Comparison of ENCODE assay signal across 28 cellular contexts in genomic region chr7:776992-777520, GRCh38.
"Had no signal": no experiment of that assay in that cellular context is flagged by ENCODE, and none has a peak within 500 bp of the region (broad histone marks: within the 10 kb centered on the region; RNA-seq: fewer than 3 reads in every experiment).

No MANE protein-coding gene starts in this region.

- H3K27me3 ChIP-seq: hepatocyte, sigmoid colon, stomach, suprapubic skin, tibial nerve, uterus had no signal

- H3K36me3 Mint-ChIP-seq: natural killer cell had no signal

- H2AFZ ChIP-seq: hepatocyte had no signal

- H3K27ac Mint-ChIP-seq: activated B cell treated with CpG ODN at 0.5 μM for 24 hours; activated naive CD8-positive, alpha-beta T cell treated with anti-CD3 and anti-CD28 coated beads for 36 hours; dendritic cell treated with granulocyte-macrophage colony-stimulating factor and Interleukin-4, amounts not matched to agents 40 ng/mL and 50 ng/mL, for 4 days; natural killer cell; progenitor cell of endocrine pancreas; stimulated activated memory B cell treated with anti-CD40 and anti-IgM and Interleukin-4, amounts not matched to agents 10 μg/mL and 1 μg/mL and 100 μg/mL, for 72 hours had no signal

- DNase-seq: activated B cell treated with CpG ODN at 0.5 μM for 24 hours; activated CD4-positive, alpha-beta T cell treated with anti-CD3 and anti-CD28 coated beads for 4 hours; activated CD4-positive, alpha-beta T cell treated with anti-CD3 and anti-CD28 coated beads, Interleukin-2, amount 50 U/mL, for 48 hours; activated CD8-positive, alpha-beta memory T cell treated with anti-CD3 and anti-CD28 coated beads, Interleukin-2, amount 50 U/mL, for 48 hours; activated naive CD4-positive, alpha-beta T cell treated with Interleukin-2 at 50 U/mL for 16 hours; activated naive CD8-positive, alpha-beta T cell treated with anti-CD3 and anti-CD28 coated beads for 36 hours; activated T-cell treated with anti-CD3 and anti-CD28 coated beads, Interleukin-2, amount 50 U/mL, for 4 hours; caudate nucleus; effector memory CD4-positive, alpha-beta T cell; glutamatergic neuron; left ventricle myocardium superior; mammary epithelial cell; midbrain; natural killer cell; retina; sigmoid colon; stimulated activated CD4-positive, alpha-beta T cell treated with anti-CD3 and anti-CD28 coated beads, Interleukin-15, amount 100 ng/mL, for 24 hours; stomach; T-helper 9 cell; uterus had no signal

- H3K27me3 Mint-ChIP-seq: activated B cell treated with CpG ODN at 0.5 μM for 24 hours; activated naive CD8-positive, alpha-beta T cell treated with anti-CD3 and anti-CD28 coated beads for 36 hours; dendritic cell treated with granulocyte-macrophage colony-stimulating factor and Interleukin-4, amounts not matched to agents 40 ng/mL and 50 ng/mL, for 4 days; progenitor cell of endocrine pancreas; stimulated activated memory B cell treated with anti-CD40 and anti-IgM and Interleukin-4, amounts not matched to agents 10 μg/mL and 1 μg/mL and 100 μg/mL, for 72 hours had no signal

- H3K9me3 Mint-ChIP-seq: activated B cell treated with CpG ODN at 0.5 μM for 24 hours; activated naive CD8-positive, alpha-beta T cell treated with anti-CD3 and anti-CD28 coated beads for 36 hours; activated T-cell treated with anti-CD3 and anti-CD28 coated beads, Interleukin-2, amount 50 U/mL, for 4 hours; natural killer cell; stimulated activated memory B cell treated with anti-CD40 and anti-IgM and Interleukin-4, amounts not matched to agents 10 μg/mL and 1 μg/mL and 100 μg/mL, for 72 hours had no signal

- H3K4me1 Mint-ChIP-seq: activated B cell treated with CpG ODN at 0.5 μM for 24 hours; activated naive CD8-positive, alpha-beta T cell treated with anti-CD3 and anti-CD28 coated beads for 36 hours; natural killer cell; stimulated activated memory B cell treated with anti-CD40 and anti-IgM and Interleukin-4, amounts not matched to agents 10 μg/mL and 1 μg/mL and 100 μg/mL, for 72 hours had no signal

- ATAC-seq: activated T-cell treated with anti-CD3 and anti-CD28 coated beads, Interleukin-2, amount 50 U/mL, for 4 hours; esophagus mucosa; left ventricle myocardium superior; natural killer cell; stimulated activated memory B cell treated with anti-CD40 and anti-IgM and Interleukin-4, amounts not matched to agents 10 μg/mL and 1 μg/mL and 100 μg/mL, for 72 hours had no signal

- H3K9me3 ChIP-seq: sigmoid colon, stomach, suprapubic skin, tibial nerve, uterus had no signal

- H3K36me3 ChIP-seq: uterus had no signal

- H3K4me3 Mint-ChIP-seq: activated B cell treated with CpG ODN at 0.5 μM for 24 hours; activated naive CD8-positive, alpha-beta T cell treated with anti-CD3 and anti-CD28 coated beads for 36 hours; activated T-cell treated with anti-CD3 and anti-CD28 coated beads, Interleukin-2, amount 50 U/mL, for 4 hours; dendritic cell treated with granulocyte-macrophage colony-stimulating factor and Interleukin-4, amounts not matched to agents 40 ng/mL and 50 ng/mL, for 4 days; natural killer cell; stimulated activated memory B cell treated with anti-CD40 and anti-IgM and Interleukin-4, amounts not matched to agents 10 μg/mL and 1 μg/mL and 100 μg/mL, for 72 hours had no signal

- H3K27ac ChIP-seq: hepatocyte, sigmoid colon, suprapubic skin, uterus had no signal

- H3K4me2 ChIP-seq: hepatocyte, smooth muscle cell had no signal

- H3K4me3 ChIP-seq: hepatocyte, sigmoid colon, smooth muscle cell, stomach, suprapubic skin, tibial nerve, uterus had no signal
